Comparison of ENCODE assay signal across 9 cellular contexts in the genomic region with DNA sequence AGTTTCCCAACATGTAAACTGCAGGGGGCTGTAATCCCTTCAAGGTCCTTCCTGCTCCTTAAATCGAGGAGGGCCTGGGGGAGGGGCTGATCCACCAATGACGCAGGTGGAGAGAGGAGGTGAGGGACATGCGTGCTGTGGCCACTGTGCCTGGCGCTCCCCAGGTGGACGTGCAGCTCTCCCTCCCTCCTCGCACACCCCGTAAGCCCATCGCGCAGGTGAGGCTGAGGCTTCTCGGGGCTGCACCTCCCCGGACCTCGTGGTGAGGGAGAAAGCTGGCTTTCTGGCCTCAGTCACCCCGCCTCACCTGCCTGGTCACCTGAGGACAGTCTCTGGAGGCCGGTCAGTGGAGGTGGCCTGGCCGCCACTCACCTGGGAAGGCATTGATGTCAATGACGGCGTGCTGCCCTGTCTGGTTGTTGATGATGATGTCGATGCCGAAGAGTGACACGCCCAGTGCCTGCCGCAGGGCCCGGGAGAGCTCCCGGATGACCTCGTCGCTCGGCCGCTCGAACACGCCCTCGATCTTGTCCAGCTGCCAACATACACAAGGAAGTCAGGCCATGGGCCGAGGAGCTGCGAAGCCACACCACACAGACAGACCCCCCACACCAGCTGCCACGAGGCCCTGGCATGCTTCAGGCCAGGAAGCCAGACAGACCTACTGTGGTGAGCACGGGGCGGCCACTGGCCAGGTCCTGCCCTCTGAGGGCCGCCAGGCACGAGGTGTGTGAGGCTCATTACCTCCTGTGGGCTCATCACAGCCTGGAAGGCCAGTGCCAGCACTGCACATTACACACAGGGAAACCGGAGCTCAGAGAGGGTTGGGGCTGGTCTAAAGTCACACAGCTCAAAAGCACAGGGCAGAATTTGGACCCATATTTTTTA. TPM values are rescaled to one million over a fixed set of nuclear protein-coding genes. Genes with fewer than 3 reads are reported as not detected.
DNase-seq lines count a peak whose midpoint lies in the region; ATAC-seq, FAIRE-seq and TF ChIP-seq lines count a peak whose summit lies in the region.
"Had no signal": no experiment of that assay in that cellular context is flagged by ENCODE, and none has a peak within 500 bp of the region (broad histone marks: within the 10 kb centered on the region; RNA-seq: fewer than 3 reads in every experiment).

No MANE protein-coding gene starts in this region.

- peaks cover 4% of the 10 kb centered on the region for H3K36me3 Mint-ChIP-seq in activated naive CD8-positive, alpha-beta T cell treated with anti-CD3 and anti-CD28 coated beads, Interleukin-2, amount 10 ng/mL, durations not matched to agents 7 days and 5 days
- H3K36me3 Mint-ChIP-seq in activated naive CD8-positive, alpha-beta T cell treated with anti-CD3 and anti-CD28 coated beads, Interleukin-2, amount 50 U/mL, for 24 hours (ENCODE audit: low read depth), result peaks cover 15% of the 10 kb centered on the region
- peaks cover 49% of the 10 kb centered on the region for H3K36me3 Mint-ChIP-seq in CD4-positive, alpha-beta T cell (ENCODE audit: low read depth)

- H3K27me3 Mint-ChIP-seq in activated naive CD8-positive, alpha-beta T cell treated with anti-CD3 and anti-CD28 coated beads, Interleukin-2, amount 10 ng/mL, durations not matched to agents 7 days and 5 days, result no peaks in the 10 kb centered on the region
- no peaks in the 10 kb centered on the region for H3K27me3 Mint-ChIP-seq in activated naive CD8-positive, alpha-beta T cell treated with anti-CD3 and anti-CD28 coated beads, Interleukin-2, amount 50 U/mL, for 24 hours
- H3K27me3 Mint-ChIP-seq in CD4-positive, alpha-beta T cell, result no peaks in the 10 kb centered on the region
- H3K27me3 Mint-ChIP-seq: B cell had no signal

- no peaks in the 10 kb centered on the region for H3K4me1 Mint-ChIP-seq in activated naive CD8-positive, alpha-beta T cell treated with anti-CD3 and anti-CD28 coated beads, Interleukin-2, amount 10 ng/mL, durations not matched to agents 7 days and 5 days
- H3K4me1 Mint-ChIP-seq in activated naive CD8-positive, alpha-beta T cell treated with anti-CD3 and anti-CD28 coated beads, Interleukin-2, amount 50 U/mL, for 24 hours, result no peaks in the 10 kb centered on the region
- H3K4me1 Mint-ChIP-seq in CD4-positive, alpha-beta T cell (ENCODE audit: low read depth), result no peaks in the 10 kb centered on the region
- H3K4me1 Mint-ChIP-seq: B cell had no signal

- no peaks in the 10 kb centered on the region for H3K27me3 ChIP-seq in breast epithelium
- no peaks in the 10 kb centered on the region for H3K27me3 ChIP-seq in CD4-positive, alpha-beta T cell (ENCODE audit: control insufficient read depth, insufficient read depth, low read length)

- H3K9me3 ChIP-seq in breast epithelium, result no peaks in the 10 kb centered on the region
- no peaks in the 10 kb centered on the region for H3K9me3 ChIP-seq in CD4-positive, alpha-beta T cell (ENCODE audit: control insufficient read depth, low read length)

- ATAC-seq in activated naive CD8-positive, alpha-beta T cell treated with anti-CD3 and anti-CD28 coated beads, Interleukin-2, amount 10 ng/mL, durations not matched to agents 7 days and 5 days (ENCODE audit: low read depth), result no peak
- no peak for ATAC-seq in activated naive CD8-positive, alpha-beta T cell treated with anti-CD3 and anti-CD28 coated beads, Interleukin-2, amount 50 U/mL, for 24 hours
- no peak for ATAC-seq in CD4-positive, alpha-beta T cell (ENCODE audit: poor library complexity)

- FAIRE-seq in urothelium cell line (lab: Jason Lieb, UNC), result no peak

- TF ChIP-seq POLR2A in breast epithelium (IDR thresholded peaks at IDR 0.05), result no peak

- H3K27ac Mint-ChIP-seq in activated naive CD8-positive, alpha-beta T cell treated with anti-CD3 and anti-CD28 coated beads, Interleukin-2, amount 10 ng/mL, durations not matched to agents 7 days and 5 days, result peak overlapping the region; percentile 5
- no peak overlapping the region for H3K27ac Mint-ChIP-seq in activated naive CD8-positive, alpha-beta T cell treated with anti-CD3 and anti-CD28 coated beads, Interleukin-2, amount 50 U/mL, for 24 hours
- no peak overlapping the region for H3K27ac Mint-ChIP-seq in CD4-positive, alpha-beta T cell
- H3K27ac Mint-ChIP-seq: B cell had no signal

- no peaks in the 10 kb centered on the region for H3K36me3 ChIP-seq in breast epithelium

- no peaks in the 10 kb centered on the region for H3K9me3 Mint-ChIP-seq in activated naive CD8-positive, alpha-beta T cell treated with anti-CD3 and anti-CD28 coated beads, Interleukin-2, amount 10 ng/mL, durations not matched to agents 7 days and 5 days
- no peaks in the 10 kb centered on the region for H3K9me3 Mint-ChIP-seq in activated naive CD8-positive, alpha-beta T cell treated with anti-CD3 and anti-CD28 coated beads, Interleukin-2, amount 50 U/mL, for 24 hours
- H3K9me3 Mint-ChIP-seq in CD4-positive, alpha-beta T cell, result no peaks in the 10 kb centered on the region

- POLR2A ChIA-PET in activated naive CD8-positive, alpha-beta T cell treated with anti-CD3 and anti-CD28 coated beads, Interleukin-2, amount 10 ng/mL, durations not matched to agents 7 days and 5 days (lab: Charles Lee), result no interaction called here
- POLR2A ChIA-PET in CD4-positive, alpha-beta T cell (lab: Charles Lee), result no interaction called here

- CTCF ChIA-PET in CD4-positive, alpha-beta T cell (lab: Charles Lee), result no interaction called here

- peak overlapping the region; percentile 3 to 33 for H3K27ac ChIP-seq in breast epithelium
- H3K27ac ChIP-seq in CD4-positive, alpha-beta T cell (ENCODE audit: low read depth, low read length), result no peak overlapping the region

- intact Hi-C loops in breast epithelium (cut with DNase I; ENCODE audit: low total_unique reads), result no loop called here
- intact Hi-C loops in CD4-positive, alpha-beta T cell (cut with DNase I, micrococcal nuclease), result no loop called here

- no peak overlapping the region for H3K4me3 ChIP-seq in breast epithelium

- H3K4me1 ChIP-seq in breast epithelium, result no peaks in the 10 kb centered on the region

- H3K4me3 Mint-ChIP-seq in activated naive CD8-positive, alpha-beta T cell treated with anti-CD3 and anti-CD28 coated beads, Interleukin-2, amount 10 ng/mL, durations not matched to agents 7 days and 5 days, result no peak overlapping the region
- H3K4me3 Mint-ChIP-seq in activated naive CD8-positive, alpha-beta T cell treated with anti-CD3 and anti-CD28 coated beads, Interleukin-2, amount 50 U/mL, for 24 hours, result no peak overlapping the region
- H3K4me3 Mint-ChIP-seq in CD4-positive, alpha-beta T cell, result no peak overlapping the region
- H3K4me3 Mint-ChIP-seq: B cell had no signal

- no peak for TF ChIP-seq CTCF in breast epithelium (IDR thresholded peaks at IDR 0.05)
- TF ChIP-seq CTCF in CD4-positive, alpha-beta T cell (IDR thresholded peaks at IDR 0.05), result no peak

- no peak for DNase-seq in activated naive CD8-positive, alpha-beta T cell treated with anti-CD3 and anti-CD28 coated beads, Interleukin-2, amount 10 ng/mL, durations not matched to agents 7 days and 5 days
- no peak for DNase-seq in activated naive CD8-positive, alpha-beta T cell treated with anti-CD3 and anti-CD28 coated beads, Interleukin-2, amount 50 U/mL, for 24 hours
- DNase-seq in breast epithelium (ENCODE audit: low spot score in 2 of 2) (peak; percentile 83 to 91), kidney tubule cell (ENCODE audit: low spot score) (peak; percentile 96), urothelium cell line (ENCODE audit: low spot score) (peak; percentile 36), NCI-H2171 treated with DMSO at 0.1 percent for 48 hours (lab: John Stamatoyannopoulos, UW) (no peak), NOMO-1 treated with dmso at 0.1 percent for 144 hours (lab: John Stamatoyannopoulos, UW; ENCODE audit: unreplicated experiment) (no peak)
- no peak for DNase-seq in CD4-positive, alpha-beta T cell

RNA-seq across cellular contexts. Expression of a gene that starts 23.3 kb away (rescaled TPM):
- not detected for total RNA-seq in activated naive CD8-positive, alpha-beta T cell treated with anti-CD3 and anti-CD28 coated beads, Interleukin-2, amount 10 ng/mL, durations not matched to agents 7 days and 5 days
- 1 to 10 TPM in 1 of 3 donors, under 1 TPM in 1, not detected in 1; 0.98 to 1.3 TPM for total RNA-seq in breast epithelium
- total RNA-seq in CD4-positive, alpha-beta T cell, result not detected
- total RNA-seq: B cell had no signal

Comparison
In these comparisons a context has a peak if more than half of its experiments do, and no peak if none do; other contexts are left out.
1. DNase-seq: peak in breast epithelium (2 of 2), kidney tubule cell (single experiment) and urothelium cell line (single experiment); none in activated naive CD8-positive, alpha-beta T cell treated with anti-CD3 and anti-CD28 coated beads, Interleukin-2, amount 10 ng/mL, durations not matched to agents 7 days and 5 days (single experiment), activated naive CD8-positive, alpha-beta T cell treated with anti-CD3 and anti-CD28 coated beads, Interleukin-2, amount 50 U/mL, for 24 hours (single experiment), NCI-H2171 treated with DMSO at 0.1 percent for 48 hours (single experiment), NOMO-1 treated with dmso at 0.1 percent for 144 hours (single experiment) and CD4-positive, alpha-beta T cell (0 of 10).